Comparison of ENCODE assay signal across 18 cellular contexts in the genomic region with DNA sequence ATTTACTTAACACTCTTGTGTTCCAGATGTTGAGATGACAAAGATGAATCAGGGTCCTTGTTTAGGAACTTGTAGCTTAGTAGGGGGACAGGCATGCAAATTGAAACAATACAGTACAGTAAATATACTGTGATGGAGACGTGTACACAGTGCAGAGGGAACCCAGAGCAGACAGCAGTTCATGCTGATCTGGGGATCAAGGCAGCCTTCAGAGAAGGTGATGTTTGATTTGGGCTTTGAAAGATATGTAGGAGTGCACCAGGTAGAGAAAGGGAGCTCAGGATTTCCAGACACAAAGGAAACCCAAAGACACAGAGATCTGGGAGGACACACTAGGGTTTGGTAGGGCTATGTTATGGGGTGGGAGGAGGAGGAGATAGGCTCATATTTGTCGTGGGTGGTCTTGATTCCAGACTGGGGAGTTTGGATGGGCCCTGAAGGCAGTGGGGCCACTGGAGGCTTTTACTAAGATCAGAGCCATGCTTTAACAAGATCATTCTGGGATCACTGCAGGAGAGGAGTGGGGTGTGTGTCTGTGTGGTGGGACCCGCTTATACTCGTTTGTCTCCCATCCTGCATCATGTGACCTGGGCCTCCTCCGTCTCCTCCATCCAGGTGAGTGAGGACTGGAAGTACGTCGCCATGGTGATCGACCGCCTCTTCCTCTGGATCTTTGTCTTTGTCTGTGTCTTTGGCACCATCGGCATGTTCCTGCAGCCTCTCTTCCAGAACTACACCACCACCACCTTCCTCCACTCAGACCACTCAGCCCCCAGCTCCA. TPM values are rescaled to one million over a fixed set of nuclear protein-coding genes. Genes with fewer than 3 reads are reported as not detected.
DNase-seq lines count a peak whose midpoint lies in the region; TF ChIP-seq lines count a peak whose summit lies in the region.
"Had no signal": no experiment of that assay in that cellular context is flagged by ENCODE, and none has a peak within 500 bp of the region (broad histone marks: within the 10 kb centered on the region; RNA-seq: fewer than 3 reads in every experiment).

No MANE protein-coding gene starts in this region.

- no peaks in the 10 kb centered on the region for H3K79me2 ChIP-seq in KMS-11 (ENCODE audit: insufficient read depth, low read depth)
- H3K79me2 ChIP-seq in hepatocyte: no peaks in the 10 kb centered on the region

- H3K4me3 Mint-ChIP-seq in T-helper 1 cell treated with Interleukin-12 subunit alpha and Interleukin-12 subunit beta and Interleukin-4 antibody, amounts not matched to agents 30 μg/mL and 1 μg/mL, for 36 hours: no peak overlapping the region
- H3K4me3 Mint-ChIP-seq in activated naive CD8-positive, alpha-beta T cell treated with anti-CD3 and anti-CD28 coated beads for 36 hours: no peak overlapping the region
- H3K4me3 Mint-ChIP-seq in nephron progenitor cell: no peak overlapping the region

- H3K4me1 Mint-ChIP-seq in T-helper 1 cell treated with Interleukin-12 subunit alpha and Interleukin-12 subunit beta and Interleukin-4 antibody, amounts not matched to agents 30 μg/mL and 1 μg/mL, for 36 hours (ENCODE audit: low read depth): peaks cover 2% of the 10 kb centered on the region
- H3K4me1 Mint-ChIP-seq in activated naive CD8-positive, alpha-beta T cell treated with anti-CD3 and anti-CD28 coated beads for 36 hours: no peaks in the 10 kb centered on the region
- peaks cover 38% of the 10 kb centered on the region for H3K4me1 Mint-ChIP-seq in nephron progenitor cell

- H3K9me3 ChIP-seq in hepatocyte (ENCODE audit: low read depth): no peaks in the 10 kb centered on the region
- H3K9me3 ChIP-seq: HAP-1, upper lobe of right lung had no signal

- peaks cover 4% of the 10 kb centered on the region for H3K27me3 Mint-ChIP-seq in T-helper 1 cell treated with Interleukin-12 subunit alpha and Interleukin-12 subunit beta and Interleukin-4 antibody, amounts not matched to agents 30 μg/mL and 1 μg/mL, for 36 hours (ENCODE audit: low read depth)
- H3K27me3 Mint-ChIP-seq in activated naive CD8-positive, alpha-beta T cell treated with anti-CD3 and anti-CD28 coated beads for 36 hours: peaks cover 7% of the 10 kb centered on the region
- peaks cover 16% of the 10 kb centered on the region for H3K27me3 Mint-ChIP-seq in nephron progenitor cell (ENCODE audit: low read depth, poor library complexity)

- H3K9me2 ChIP-seq in hepatocyte (replicated peaks; ENCODE audit: insufficient read depth): no peaks in the 10 kb centered on the region

- no peak overlapping the region; the same call in 1 of the 2 replicates for H3K4me2 ChIP-seq in KMS-11
- no peak overlapping the region for H3K4me2 ChIP-seq in hepatocyte
- H3K4me2 ChIP-seq: smooth muscle cell had no signal

- DNase-seq in T-helper 1 cell (no peak), nephron progenitor cell (no peak), occipital lobe (lab: John Stamatoyannopoulos, UW) (no peak), OCI-M2 (lab: John Stamatoyannopoulos, UW; ENCODE audit: unreplicated experiment) (no peak), hepatocyte (ENCODE audit: low spot score) (no peak)
- no peak for DNase-seq in activated naive CD8-positive, alpha-beta T cell treated with anti-CD3 and anti-CD28 coated beads for 36 hours
- DNase-seq: C1 segment of cervical spinal cord; DMS 273 treated with DMSO at 0.1 percent for 48 hours; GDM1; stimulated activated CD4-positive, alpha-beta T cell treated with anti-CD3 and anti-CD28 coated beads, Interleukin-4, amount 100 ng/mL, for 1 hour; upper lobe of right lung had no signal

- H3K4me1 ChIP-seq in KMS-11 (ENCODE audit: low read depth, poor library complexity, severe bottlenecking) (peaks cover 21% of the 10 kb centered on the region), hepatocyte (ENCODE audit: insufficient read depth) (no peaks in the 10 kb centered on the region)
- H3K4me1 ChIP-seq: HAP-1 had no signal

- H3K27ac ChIP-seq in KMS-11 (peak overlapping the region; percentile 4; the same call in 1 of the 2 replicates), hepatocyte (no peak overlapping the region)
- H3K27ac ChIP-seq: upper lobe of right lung had no signal

- WGBS in hepatocyte (ENCODE audit: low lambda C conversion rate, missing lambda C conversion rate): 78% methylated on average over 10 of the region's 10 CpGs

- peaks cover 21% of the 10 kb centered on the region for H3K27me3 ChIP-seq in KMS-11 (ENCODE audit: insufficient read depth, low read depth)
- no peaks in the 10 kb centered on the region for H3K27me3 ChIP-seq in hepatocyte
- H3K27me3 ChIP-seq: upper lobe of right lung had no signal

- TF ChIP-seq CTCF in KMS-11 (conservative IDR thresholded peaks at IDR 0.05; ENCODE audit: low read depth, low read length) (no peak), nephron progenitor cell (IDR thresholded peaks at IDR 0.05) (no peak), hepatocyte (IDR thresholded peaks at IDR 0.05; ENCODE audit: poor library complexity) (no peak)

- H2AFZ ChIP-seq in KMS-11 (ENCODE audit: low read depth) (no peak overlapping the region), hepatocyte (no peak overlapping the region)

- peak overlapping the region; percentile 10 for H3K27ac Mint-ChIP-seq in T-helper 1 cell treated with Interleukin-12 subunit alpha and Interleukin-12 subunit beta and Interleukin-4 antibody, amounts not matched to agents 30 μg/mL and 1 μg/mL, for 36 hours
- peak overlapping the region; percentile 27 for H3K27ac Mint-ChIP-seq in activated naive CD8-positive, alpha-beta T cell treated with anti-CD3 and anti-CD28 coated beads for 36 hours
- peak overlapping the region; percentile 22 for H3K27ac Mint-ChIP-seq in nephron progenitor cell

- peaks cover 18% of the 10 kb centered on the region for H3K36me3 Mint-ChIP-seq in T-helper 1 cell treated with Interleukin-12 subunit alpha and Interleukin-12 subunit beta and Interleukin-4 antibody, amounts not matched to agents 30 μg/mL and 1 μg/mL, for 36 hours (ENCODE audit: low read depth)
- no peaks in the 10 kb centered on the region for H3K36me3 Mint-ChIP-seq in activated naive CD8-positive, alpha-beta T cell treated with anti-CD3 and anti-CD28 coated beads for 36 hours
- H3K36me3 Mint-ChIP-seq in nephron progenitor cell (ENCODE audit: low read depth): peaks cover 5% of the 10 kb centered on the region

- H3K36me3 ChIP-seq in KMS-11 (ENCODE audit: insufficient read depth): no peaks in the 10 kb centered on the region; the same call in 1 of the 2 replicates
- H3K36me3 ChIP-seq in hepatocyte (replicated peaks; ENCODE audit: insufficient read depth, low read depth): no peaks in the 10 kb centered on the region

- H4K20me1 ChIP-seq in KMS-11 (ENCODE audit: insufficient read depth) (no peaks in the 10 kb centered on the region), hepatocyte (ENCODE audit: insufficient read depth, poor library complexity, severe bottlenecking) (no peaks in the 10 kb centered on the region)

- H3K4me3 ChIP-seq in KMS-11 (IDR thresholded peaks at IDR 0.05; ENCODE audit: insufficient read depth, low read depth, low read length) (no peak overlapping the region), hepatocyte (no peak overlapping the region)
- H3K4me3 ChIP-seq: HAP-1, smooth muscle cell, upper lobe of right lung had no signal

- H3K9me3 Mint-ChIP-seq in T-helper 1 cell treated with Interleukin-12 subunit alpha and Interleukin-12 subunit beta and Interleukin-4 antibody, amounts not matched to agents 30 μg/mL and 1 μg/mL, for 36 hours: no peaks in the 10 kb centered on the region
- no peaks in the 10 kb centered on the region for H3K9me3 Mint-ChIP-seq in activated naive CD8-positive, alpha-beta T cell treated with anti-CD3 and anti-CD28 coated beads for 36 hours
- H3K9me3 Mint-ChIP-seq in nephron progenitor cell: no peaks in the 10 kb centered on the region

- H3K9ac ChIP-seq in KMS-11: no peak overlapping the region

RNA-seq across cellular contexts. Expression of a gene that starts 7.8 kb away (rescaled TPM):
- total RNA-seq in activated naive CD8-positive, alpha-beta T cell treated with anti-CD3 and anti-CD28 coated beads for 36 hours: not detected
- 20.4 TPM for total RNA-seq in occipital lobe
- 0.08 and 0.70 TPM in 2 replicates for total RNA-seq in hepatocyte
- polyA plus RNA-seq in hepatocyte: 0.33 TPM in 1 of 2 replicates, not detected in the other
- total RNA-seq: A172, bronchial epithelial cell, epithelial cell of proximal tubule, smooth muscle cell, upper lobe of right lung had no signal
- polyA plus RNA-seq: smooth muscle cell had no signal

RNA-seq across cellular contexts. Expression of a gene that starts 16.9 kb away (rescaled TPM):
- total RNA-seq in activated naive CD8-positive, alpha-beta T cell treated with anti-CD3 and anti-CD28 coated beads for 36 hours: 10 to 100 TPM; 84.4 to 87.4 TPM
- 20.6 TPM for total RNA-seq in occipital lobe
- total RNA-seq in hepatocyte: 46.9 and 50.3 TPM in 2 replicates
- polyA plus RNA-seq in hepatocyte: 58.6 and 60.3 TPM in 2 replicates

RNA-seq across cellular contexts. Expression of a gene that starts 32.6 kb away (rescaled TPM):
- 100 to 1,000 TPM; 256 TPM for total RNA-seq in activated naive CD8-positive, alpha-beta T cell treated with anti-CD3 and anti-CD28 coated beads for 36 hours
- total RNA-seq in occipital lobe (59.1 TPM), hepatocyte (103 and 104 TPM in 2 replicates)
- polyA plus RNA-seq in hepatocyte: 57.4 and 65.8 TPM in 2 replicates

Comparison
In these comparisons a context has a peak if more than half of its experiments do, and no peak if none do; other contexts are left out.
1. RNA of a gene that starts 7.8 kb away (total RNA-seq): 20.4 TPM in occipital lobe (single experiment); 0.08 to 0.70 TPM in hepatocyte and not detected in activated naive CD8-positive, alpha-beta T cell treated with anti-CD3 and anti-CD28 coated beads for 36 hours; every median in the first group is over 10 times any median in the second.
2. Peak in every context shown above with its lines, with median percentiles within 50 percentile points of each other: H3K27ac Mint-ChIP-seq.